Comparison of ENCODE assay signal across 8 cellular contexts in the genomic region with DNA sequence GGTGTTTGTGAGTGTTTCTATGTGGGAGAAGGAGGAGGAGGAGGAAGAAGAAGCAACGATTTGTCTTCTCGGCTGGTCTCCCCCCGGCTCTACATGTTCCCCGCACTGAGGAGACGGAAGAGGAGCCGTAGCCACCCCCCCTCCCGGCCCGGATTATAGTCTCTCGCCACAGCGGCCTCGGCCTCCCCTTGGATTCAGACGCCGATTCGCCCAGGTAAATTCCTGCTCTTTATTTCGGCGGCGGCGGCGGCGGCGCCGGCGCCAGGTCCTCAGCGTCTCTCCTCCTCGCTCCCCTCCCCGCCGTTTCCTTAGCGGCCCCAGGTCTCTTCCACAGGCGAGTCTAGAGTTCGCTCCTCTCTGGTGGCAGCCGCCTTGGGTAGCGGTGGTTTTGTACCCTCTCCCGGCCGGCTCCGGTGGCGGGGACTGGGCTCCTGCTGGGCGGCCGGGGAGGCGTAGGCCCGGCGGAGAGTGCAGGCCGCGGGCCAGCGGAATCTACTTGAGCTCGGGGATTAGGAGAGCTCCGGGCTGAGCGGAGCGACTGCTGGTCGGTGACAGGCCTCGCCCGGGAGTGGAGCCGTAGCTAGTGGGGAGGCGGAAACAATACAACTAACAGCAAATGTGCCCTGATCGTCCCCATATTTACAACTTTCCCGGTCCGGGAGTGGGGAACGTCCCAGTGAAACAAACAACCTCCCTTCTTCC. TPM values are rescaled to one million over a fixed set of nuclear protein-coding genes. Genes with fewer than 3 reads are reported as not detected.
DNase-seq lines count a peak whose midpoint lies in the region; ATAC-seq lines count a peak whose summit lies in the region.

No MANE protein-coding gene starts in this region.

- ATAC-seq in HG03196 (IDR thresholded peaks at IDR 0.05; ENCODE audit: unreplicated experiment) = peak; percentile 10

- WGBS in mesodermal cell (ENCODE audit: insufficient coverage in 2 of 2), 2 experiments = 0% methylated on average over 36 to 44 of the region's 57 CpGs

- no peaks in the 10 kb centered on the region for H3K9me3 ChIP-seq in endocrine pancreas (ENCODE audit: control insufficient read depth, low read length)
- no peaks in the 10 kb centered on the region for H3K9me3 ChIP-seq in mesodermal cell (ENCODE audit: control insufficient read depth, low read length)

- peak overlapping the region; percentile 85 for H3K9ac ChIP-seq in endocrine pancreas (ENCODE audit: control insufficient read depth, insufficient read depth, low read length)

- no peaks in the 10 kb centered on the region for H3K36me3 ChIP-seq in endocrine pancreas (ENCODE audit: control insufficient read depth, insufficient read depth, low read length)
- H3K36me3 ChIP-seq in mesodermal cell (ENCODE audit: control insufficient read depth, insufficient read depth, low read length) = no peaks in the 10 kb centered on the region

- DNase-seq in SIG-M5 treated with dmso at 0.1 percent for 504 hours (lab: John Stamatoyannopoulos, UW; ENCODE audit: unreplicated experiment) = peak; percentile 74
- DNase-seq in SIG-M5 (lab: John Stamatoyannopoulos, UW) = no peak
- peak; percentile 84 to 93 for DNase-seq in NCI-H526 (lab: John Stamatoyannopoulos, UW)
- DNase-seq in activated CD8-positive, alpha-beta memory T cell treated with anti-CD3 and anti-CD28 coated beads for 4 hours (ENCODE audit: low read depth in 2 of 2) = peak; percentile 22 to 25
- DNase-seq in stimulated activated CD8-positive, alpha-beta memory T cell treated with anti-CD3 and anti-CD28 coated beads, Interleukin-15, amount 100 ng/mL, for 4 hours (ENCODE audit: low read depth in 2 of 2) = peak; percentile 18 to 27

- H3K4me3 ChIP-seq in endocrine pancreas (ENCODE audit: control insufficient read depth, insufficient read depth, low read length) = peak overlapping the region; percentile 100
- peak overlapping the region; percentile 94 for H3K4me3 ChIP-seq in mesodermal cell (ENCODE audit: extremely low read depth, insufficient read depth, low read length, poor library complexity, severe bottlenecking)

- H3K27me3 ChIP-seq in endocrine pancreas (ENCODE audit: control insufficient read depth, insufficient read depth, low read length) = no peaks in the 10 kb centered on the region

- H3K27ac ChIP-seq in mesodermal cell (ENCODE audit: low read depth, low read length, severe bottlenecking) = peak overlapping the region; percentile 90

- H3K4me1 ChIP-seq in endocrine pancreas (ENCODE audit: control insufficient read depth, insufficient read depth, low read length) (peaks cover 39% of the 10 kb centered on the region), mesodermal cell (ENCODE audit: control insufficient read depth, insufficient read depth, low read length, poor library complexity, severe bottlenecking) (peaks cover 4% of the 10 kb centered on the region)

RNA-seq across cellular contexts. Expression of a gene that starts 0.5 kb away (rescaled TPM):
- polyA plus RNA-seq in mesodermal cell (2013, experiment 1 of 2) = 49.0 TPM
- 39.9 TPM for polyA plus RNA-seq in mesodermal cell (2013, experiment 2 of 2)
